ENCODE assay signal across 1 cellular context in genomic region chr5:57718155-57718554, GRCh38.
TF ChIP-seq lines count a peak whose summit lies in the region.

No MANE protein-coding gene starts in this region.

TF ChIP-seq in HCT116, 20 proteins besides CTCF, POLR2A, EP300 and RAD21:
- no peak for TF ChIP-seq ATF3 (IDR thresholded peaks at IDR 0.05)
- TF ChIP-seq YY1 (IDR thresholded peaks at IDR 0.05; ENCODE audit: extremely low read depth, insufficient replicate concordance, low read depth, low read length), result no peak
- TF ChIP-seq CEBPB (IDR thresholded peaks at IDR 0.05; ENCODE audit: low read depth), result peak; percentile 69
- 0 out of 2 replicates have a peak, but pooled peaks have one; percentile 9 for TF ChIP-seq JUND (IDR thresholded peaks at IDR 0.05)
- TF ChIP-seq MAX (IDR thresholded peaks at IDR 0.05), result no peak
- 0 out of 2 replicates have a peak, but pooled peaks have one; percentile 25 for TF ChIP-seq FOSL1 (IDR thresholded peaks at IDR 0.05; ENCODE audit: low read depth)
